1 cellular context compared by ENCODE assay signal in the genomic region with DNA sequence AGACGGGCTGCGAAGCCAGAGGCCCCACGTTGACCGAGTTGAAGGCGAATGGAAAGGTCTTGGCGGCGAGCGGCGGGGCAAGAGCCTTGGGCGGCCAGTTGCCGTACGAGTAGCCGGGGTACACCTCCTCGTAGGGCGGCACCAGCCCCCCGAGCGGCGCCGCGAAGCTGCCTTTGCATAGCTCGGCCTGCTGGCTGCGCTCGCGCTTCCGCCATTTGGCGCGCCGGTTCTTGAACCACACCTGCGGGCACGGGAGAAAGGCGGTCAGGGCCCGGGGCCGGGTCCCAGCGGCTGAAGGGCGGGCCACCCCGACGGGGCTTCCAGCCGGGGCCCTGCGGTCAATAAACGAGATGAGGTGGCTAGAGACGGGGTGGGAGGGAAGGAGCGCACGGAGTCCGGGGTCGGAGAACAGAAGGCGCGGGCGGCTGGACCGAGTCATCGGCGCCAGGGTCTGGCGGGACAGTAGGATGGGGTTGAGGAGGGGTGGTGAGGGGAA.
TF ChIP-seq lines count a peak whose summit lies in the region.

No MANE protein-coding gene starts in this region.

TF ChIP-seq in WTC11, 78 proteins besides CTCF, POLR2A, EP300 and RAD21 (continued from another document):
- TF ChIP-seq, protein P1, sequence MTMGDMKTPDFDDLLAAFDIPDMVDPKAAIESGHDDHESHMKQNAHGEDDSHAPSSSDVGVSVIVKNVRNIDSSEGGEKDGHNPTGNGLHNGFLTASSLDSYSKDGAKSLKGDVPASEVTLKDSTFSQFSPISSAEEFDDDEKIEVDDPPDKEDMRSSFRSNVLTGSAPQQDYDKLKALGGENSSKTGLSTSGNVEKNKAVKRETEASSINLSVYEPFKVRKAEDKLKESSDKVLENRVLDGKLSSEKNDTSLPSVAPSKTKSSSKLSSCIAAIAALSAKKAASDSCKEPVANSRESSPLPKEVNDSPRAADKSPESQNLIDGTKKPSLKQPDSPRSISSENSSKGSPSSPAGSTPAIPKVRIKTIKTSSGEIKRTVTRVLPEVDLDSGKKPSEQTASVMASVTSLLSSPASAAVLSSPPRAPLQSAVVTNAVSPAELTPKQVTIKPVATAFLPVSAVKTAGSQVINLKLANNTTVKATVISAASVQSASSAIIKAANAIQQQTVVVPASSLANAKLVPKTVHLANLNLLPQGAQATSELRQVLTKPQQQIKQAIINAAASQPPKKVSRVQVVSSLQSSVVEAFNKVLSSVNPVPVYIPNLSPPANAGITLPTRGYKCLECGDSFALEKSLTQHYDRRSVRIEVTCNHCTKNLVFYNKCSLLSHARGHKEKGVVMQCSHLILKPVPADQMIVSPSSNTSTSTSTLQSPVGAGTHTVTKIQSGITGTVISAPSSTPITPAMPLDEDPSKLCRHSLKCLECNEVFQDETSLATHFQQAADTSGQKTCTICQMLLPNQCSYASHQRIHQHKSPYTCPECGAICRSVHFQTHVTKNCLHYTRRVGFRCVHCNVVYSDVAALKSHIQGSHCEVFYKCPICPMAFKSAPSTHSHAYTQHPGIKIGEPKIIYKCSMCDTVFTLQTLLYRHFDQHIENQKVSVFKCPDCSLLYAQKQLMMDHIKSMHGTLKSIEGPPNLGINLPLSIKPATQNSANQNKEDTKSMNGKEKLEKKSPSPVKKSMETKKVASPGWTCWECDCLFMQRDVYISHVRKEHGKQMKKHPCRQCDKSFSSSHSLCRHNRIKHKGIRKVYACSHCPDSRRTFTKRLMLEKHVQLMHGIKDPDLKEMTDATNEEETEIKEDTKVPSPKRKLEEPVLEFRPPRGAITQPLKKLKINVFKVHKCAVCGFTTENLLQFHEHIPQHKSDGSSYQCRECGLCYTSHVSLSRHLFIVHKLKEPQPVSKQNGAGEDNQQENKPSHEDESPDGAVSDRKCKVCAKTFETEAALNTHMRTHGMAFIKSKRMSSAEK (CRISPR knock-in tag; IDR thresholded peaks at IDR 0.05; ENCODE audit: borderline replicate concordance), result no peak
